Comparison of ENCODE assay signal across 8 cellular contexts in genomic region chr19:58466089-58466759, GRCh38. TPM values are rescaled to one million over a fixed set of nuclear protein-coding genes. Genes with fewer than 3 reads are reported as not detected.
DNase-seq lines count a peak whose midpoint lies in the region; ATAC-seq and TF ChIP-seq lines count a peak whose summit lies in the region.

No MANE protein-coding gene starts in this region.

- H3K4me1 ChIP-seq in testis = peaks cover 9% of the 10 kb centered on the region

- H3K4me3 ChIP-seq in GM06990 (replicated peaks; ENCODE audit: low read depth, low read length) = peak overlapping the region; percentile 56
- H3K4me3 ChIP-seq in iPS-18c (ENCODE audit: insufficient read depth, low read depth, low read length) = peak overlapping the region; percentile 56
- H3K4me3 ChIP-seq in testis = peak overlapping the region; percentile 82 to 83

- TF ChIP-seq CTCF in GM06990 (IDR thresholded peaks at IDR 0.05; ENCODE audit: insufficient read depth, low read length, poor library complexity, severe bottlenecking) (no peak), testis (IDR thresholded peaks at IDR 0.05) (no peak)
- TF ChIP-seq CTCF in activated CD8-positive, alpha-beta T cell treated with anti-CD3 and anti-CD28 coated beads for 36 hours (IDR thresholded peaks at IDR 0.05) = no peak

- H3K9me3 Mint-ChIP-seq in activated CD8-positive, alpha-beta T cell treated with anti-CD3 and anti-CD28 coated beads for 36 hours = no peaks in the 10 kb centered on the region

- no peak for TF ChIP-seq POLR2A in testis (IDR thresholded peaks at IDR 0.05)

- H3K27me3 Mint-ChIP-seq in activated CD8-positive, alpha-beta T cell treated with anti-CD3 and anti-CD28 coated beads for 36 hours = peaks cover 3% of the 10 kb centered on the region

- DNase-seq in GM06990 (ENCODE audit: extremely low read depth, insufficient read length) = no peak
- no peak for DNase-seq in activated CD8-positive, alpha-beta T cell treated with anti-CD3 and anti-CD28 coated beads for 36 hours
- no peak for DNase-seq in testis
- DNase-seq in iPS-NIHi11 (ENCODE audit: low spot score) = no peak
- DNase-seq in ecto neural progenitor cell (ENCODE audit: low spot score) = no peak

- POLR2A ChIA-PET in activated CD8-positive, alpha-beta T cell treated with anti-CD3 and anti-CD28 coated beads for 36 hours (lab: Charles Lee) = interaction anchor here (1.8 kb wide), 1 partner anchor 9 kb away, joined by 6 read pairs; no protein-coding TSS in a partner anchor

- H3K4me3 Mint-ChIP-seq in activated CD8-positive, alpha-beta T cell treated with anti-CD3 and anti-CD28 coated beads for 36 hours = peak overlapping the region; percentile 90

- CTCF ChIA-PET in activated CD8-positive, alpha-beta T cell treated with anti-CD3 and anti-CD28 coated beads for 36 hours (lab: Charles Lee) = interaction anchor here (0.8 kb wide), 1 partner anchor 47 kb away, joined by 3 read pairs; no protein-coding TSS in a partner anchor

- H3K9me3 ChIP-seq in iPS-18c (ENCODE audit: control insufficient read depth, insufficient read depth, low read length) (peaks cover 2% of the 10 kb centered on the region), testis (no peaks in the 10 kb centered on the region)

- no peak overlapping the region for H3K27ac Mint-ChIP-seq in activated CD8-positive, alpha-beta T cell treated with anti-CD3 and anti-CD28 coated beads for 36 hours

- intact Hi-C loops in activated CD8-positive, alpha-beta T cell treated with anti-CD3 and anti-CD28 coated beads for 36 hours (cut with micrococcal nuclease) = no loop called here
- intact Hi-C loops in testis (cut with DNase I; ENCODE audit: low total_unique reads) = no loop called here

- peaks cover 5% of the 10 kb centered on the region for H3K36me3 ChIP-seq in GM06990 (ENCODE audit: control insufficient read depth, insufficient read depth, low read length)
- no peaks in the 10 kb centered on the region for H3K36me3 ChIP-seq in testis (ENCODE audit: low read depth, missing control alignments)

- 23 to 27% methylated on average over 20 of the region's 20 CpGs for WGBS in testis, 2 donors

- peak overlapping the region in 1 of 2 donors; percentile 73 for H3K27ac ChIP-seq in testis

- H3K27me3 ChIP-seq in GM06990 (replicated peaks; ENCODE audit: control insufficient read depth, insufficient read depth, low read length) (no peaks in the 10 kb centered on the region), testis (no peaks in the 10 kb centered on the region)

- peak; percentile 18 for ATAC-seq in HG02852 (IDR thresholded peaks at IDR 0.05; ENCODE audit: unreplicated experiment)
- ATAC-seq in activated CD8-positive, alpha-beta T cell treated with anti-CD3 and anti-CD28 coated beads for 36 hours = peak; percentile 5
- no peak for ATAC-seq in GM18517 (IDR thresholded peaks at IDR 0.05; ENCODE audit: unreplicated experiment)

- peaks cover 13% of the 10 kb centered on the region for H3K36me3 Mint-ChIP-seq in activated CD8-positive, alpha-beta T cell treated with anti-CD3 and anti-CD28 coated beads for 36 hours (ENCODE audit: low read depth)

- peaks cover 25% of the 10 kb centered on the region for H3K4me1 Mint-ChIP-seq in activated CD8-positive, alpha-beta T cell treated with anti-CD3 and anti-CD28 coated beads for 36 hours (ENCODE audit: low read depth)

RNA-seq across cellular contexts. Expression of gene ZNF324, which starts 0.7 kb away (rescaled TPM):
- 10 to 100 TPM in 1 of 2 experiments, 1 to 10 TPM in 1; 8.1 to 10.1 TPM for total RNA-seq in activated CD8-positive, alpha-beta T cell treated with anti-CD3 and anti-CD28 coated beads for 36 hours
- 10 to 100 TPM; 23.2 to 24.8 TPM for total RNA-seq in testis
- polyA plus RNA-seq in testis (ENCODE audit: insufficient read depth, low read depth, low replicate concordance) = 7.8 TPM

RNA-seq across cellular contexts. Expression of gene ZNF446, which starts 9.9 kb away (rescaled TPM):
- total RNA-seq in activated CD8-positive, alpha-beta T cell treated with anti-CD3 and anti-CD28 coated beads for 36 hours = 1 to 10 TPM; 3.5 to 4.0 TPM
- total RNA-seq in testis = 10 to 100 TPM; 33.6 to 38.7 TPM
- polyA plus RNA-seq in testis (ENCODE audit: insufficient read depth, low read depth, low replicate concordance) = 24.3 TPM

RNA-seq across cellular contexts. Expression of gene ZNF324B, which starts 14.8 kb away (rescaled TPM):
- 1 to 10 TPM; 7.6 to 8.2 TPM for total RNA-seq in activated CD8-positive, alpha-beta T cell treated with anti-CD3 and anti-CD28 coated beads for 36 hours
- 10 to 100 TPM in 1 of 2 donors, 1 to 10 TPM in 1; 8.5 to 15.8 TPM for total RNA-seq in testis
- polyA plus RNA-seq in testis (ENCODE audit: insufficient read depth, low read depth, low replicate concordance) = 4.8 TPM

RNA-seq across cellular contexts. Expression of gene ZNF132, which starts 26.3 kb away (rescaled TPM):
- total RNA-seq in activated CD8-positive, alpha-beta T cell treated with anti-CD3 and anti-CD28 coated beads for 36 hours = 1 to 10 TPM; 3.4 to 3.8 TPM
- 10 to 100 TPM; 11.4 to 11.6 TPM for total RNA-seq in testis
- polyA plus RNA-seq in testis (ENCODE audit: insufficient read depth, low read depth, low replicate concordance) = 5.5 TPM

RNA-seq across cellular contexts. Expression of gene SLC27A5, which starts 45.6 kb away (rescaled TPM):
- total RNA-seq in activated CD8-positive, alpha-beta T cell treated with anti-CD3 and anti-CD28 coated beads for 36 hours = 10 to 100 TPM; 21.7 to 26.6 TPM
- 10 to 100 TPM; 29.1 to 37.8 TPM for total RNA-seq in testis
- polyA plus RNA-seq in testis (ENCODE audit: insufficient read depth, low read depth, low replicate concordance) = 63.6 TPM

Comparison
In these comparisons a context has a peak if more than half of its experiments do, and no peak if none do; other contexts are left out.
1. RNA of gene ZNF446, which starts 9.9 kb away (total RNA-seq): 33.6 to 38.7 TPM in testis; 3.5 to 4.0 TPM in activated CD8-positive, alpha-beta T cell treated with anti-CD3 and anti-CD28 coated beads for 36 hours; every median in the first group is over 4 times any median in the second.
2. Peak in every context shown above with its lines, with median percentiles within 50 percentile points of each other: H3K4me3 ChIP-seq.